ENCODE assay signal across 2 cellular contexts in the genomic region with DNA sequence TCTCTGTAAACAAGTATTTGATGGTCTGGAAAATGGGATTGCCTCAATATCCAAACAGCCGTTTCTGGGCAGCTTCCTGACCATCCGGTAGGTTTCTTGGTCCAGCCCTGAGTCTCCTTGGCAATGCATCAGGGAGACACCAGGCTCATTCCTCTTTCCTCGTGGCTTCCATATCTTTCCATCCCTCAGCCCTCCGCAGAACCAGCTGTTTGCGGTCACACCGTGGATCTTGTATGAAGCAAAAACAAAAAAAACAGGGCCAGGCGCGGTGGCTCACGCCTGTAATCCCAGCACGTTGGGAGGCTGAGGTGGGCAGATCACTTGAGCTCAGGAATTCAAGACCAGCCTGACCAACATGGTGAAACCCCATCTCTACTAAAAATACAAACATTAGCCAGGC. TPM values are rescaled to one million over a fixed set of nuclear protein-coding genes. Genes with fewer than 3 reads are reported as not detected.
"Had no signal": no experiment of that assay in that cellular context is flagged by ENCODE, and none has a peak within 500 bp of the region (broad histone marks: within the 10 kb centered on the region; RNA-seq: fewer than 3 reads in every experiment).

No MANE protein-coding gene starts in this region.

RNA-seq across cellular contexts. Expression of a gene that starts 28.1 kb away (rescaled TPM):
- total RNA-seq: cardiac muscle cell had no signal
- polyA plus RNA-seq: cardiac muscle cell, IgD-negative memory B cell had no signal
